Comparison of ENCODE assay signal across 19 cellular contexts in the genomic region with DNA sequence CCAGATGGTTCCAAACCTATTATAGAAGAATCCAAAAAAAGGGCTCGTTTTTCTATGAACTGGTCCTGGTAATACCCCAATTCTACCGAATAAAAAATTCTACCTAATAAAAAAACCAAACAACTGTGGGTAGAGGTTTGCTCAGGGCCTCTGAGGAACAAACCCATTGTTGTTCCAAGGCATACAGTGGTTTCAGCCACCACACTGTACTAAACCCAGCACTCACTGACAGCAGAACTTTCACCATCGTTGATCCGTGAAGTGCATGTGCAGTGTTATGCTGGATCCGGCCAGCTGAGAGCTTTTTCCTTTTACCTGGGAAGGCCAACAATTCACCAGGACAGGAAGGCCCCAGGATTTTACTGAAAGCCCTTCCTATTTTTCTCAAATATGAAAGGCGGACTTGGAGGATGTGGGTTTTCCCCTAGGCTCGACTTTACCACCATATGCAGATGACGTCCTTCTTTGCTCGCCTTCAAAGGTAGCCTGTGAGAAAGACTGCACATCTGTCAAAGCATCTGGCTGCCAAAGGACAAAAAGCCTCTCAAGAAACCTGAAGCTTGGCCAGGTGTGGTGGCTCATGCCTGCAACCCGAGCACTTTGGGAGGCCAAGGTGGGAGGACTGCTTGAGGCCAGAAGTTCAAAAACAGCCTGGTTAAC. TPM values are rescaled to one million over a fixed set of nuclear protein-coding genes. Genes with fewer than 3 reads are reported as not detected.
DNase-seq lines count a peak whose midpoint lies in the region; ATAC-seq and TF ChIP-seq lines count a peak whose summit lies in the region.
"Had no signal": no experiment of that assay in that cellular context is flagged by ENCODE, and none has a peak within 500 bp of the region (broad histone marks: within the 10 kb centered on the region; RNA-seq: fewer than 3 reads in every experiment).

No MANE protein-coding gene starts in this region.

- CTCF ChIA-PET in HEK293 (lab: Yijun Ruan, JAX) (interaction anchor here (0.5 to 0.6 kb wide), 2 partner anchors 10 to 282 kb away, joined by 3 read pairs; no protein-coding TSS in a partner anchor), OCI-LY7 (lab: Charles Lee; ENCODE audit: unreplicated experiment) (no interaction called here), Calu3 (lab: Charles Lee) (no interaction called here)

- H3K4me3 Mint-ChIP-seq in activated CD4-positive, alpha-beta T cell treated with anti-CD3 and anti-CD28 coated beads, Interleukin-2, amount 10 ng/mL, durations not matched to agents 24 days and 14 days = no peak overlapping the region
- no peak overlapping the region for H3K4me3 Mint-ChIP-seq in stimulated activated naive B cell treated with anti-CD40 and anti-IgM and Interleukin-4, amounts not matched to agents 10 μg/mL and 1 μg/mL and 100 μg/mL, for 72 hours
- no peak overlapping the region for H3K4me3 Mint-ChIP-seq in Calu3 (ENCODE audit: low read depth, unreplicated experiment)
- H3K4me3 Mint-ChIP-seq: CD4-positive, alpha-beta memory T cell had no signal

- H3K9me3 ChIP-seq in HEK293 (ENCODE audit: control insufficient read depth, insufficient read depth, low read depth, low read length) (no peaks in the 10 kb centered on the region), OCI-LY7 (ENCODE audit: low read length) (0 out of 2 replicates have a peak, but pooled peaks cover 8% of the 10 kb centered on the region), uterus (no peaks in the 10 kb centered on the region)
- H3K9me3 ChIP-seq: A549 had no signal

- H3K27ac ChIP-seq in HEK293 (ENCODE audit: extremely low read depth, low read depth, low read length) = no peak overlapping the region
- no peak overlapping the region for H3K27ac ChIP-seq in OCI-LY7 (ENCODE audit: low read depth, low read length, poor library complexity, severe bottlenecking)
- no peak overlapping the region for H3K27ac ChIP-seq in uterus
- H3K27ac ChIP-seq: 22Rv1, A549, C4-2B, KMS-11 had no signal

- H3K4me1 ChIP-seq in HEK293 (ENCODE audit: control insufficient read depth, insufficient read depth, low read length) (no peaks in the 10 kb centered on the region), OCI-LY7 (ENCODE audit: insufficient read depth, low read length, poor library complexity, severe bottlenecking) (no peaks in the 10 kb centered on the region), uterus (no peaks in the 10 kb centered on the region)
- H3K4me1 ChIP-seq: A549 had no signal

- H3K36me3 Mint-ChIP-seq in activated CD4-positive, alpha-beta T cell treated with anti-CD3 and anti-CD28 coated beads, Interleukin-2, amount 10 ng/mL, durations not matched to agents 24 days and 14 days (ENCODE audit: low read depth) = no peaks in the 10 kb centered on the region
- H3K36me3 Mint-ChIP-seq in stimulated activated naive B cell treated with anti-CD40 and anti-IgM and Interleukin-4, amounts not matched to agents 10 μg/mL and 1 μg/mL and 100 μg/mL, for 72 hours = no peaks in the 10 kb centered on the region
- H3K36me3 Mint-ChIP-seq in Calu3 (ENCODE audit: insufficient read depth, unreplicated experiment) = no peaks in the 10 kb centered on the region
- H3K36me3 Mint-ChIP-seq: CD4-positive, alpha-beta memory T cell had no signal

- H3K4me2 ChIP-seq in OCI-LY7 (ENCODE audit: low read length) = no peak overlapping the region
- H3K4me2 ChIP-seq: A549, KMS-11 had no signal

- no peaks in the 10 kb centered on the region for H3K9me2 ChIP-seq in OCI-LY7 (ENCODE audit: insufficient read depth, low read length)

- peak; percentile 42 for DNase-seq in activated CD4-positive, alpha-beta T cell treated with anti-CD3 and anti-CD28 coated beads, Interleukin-2, amount 10 ng/mL, durations not matched to agents 24 days and 14 days
- no peak for DNase-seq in activated CD4-positive, alpha-beta T cell treated with anti-CD3 and anti-CD28 coated beads, Interleukin-2, amount 50 U/mL, for 48 hours
- DNase-seq in OCI-LY7 (ENCODE audit: low spot score) (peak; percentile 11), UCSD-AML1 (lab: John Stamatoyannopoulos, UW; ENCODE audit: unreplicated experiment) (no peak), Calu3 (no peak), uterus (no peak)
- DNase-seq in stimulated activated naive B cell treated with anti-CD40 and anti-IgM and Interleukin-4, amounts not matched to agents 10 μg/mL and 1 μg/mL and 100 μg/mL, for 72 hours = no peak
- DNase-seq: AML-193; CD4-positive, alpha-beta memory T cell; DND-41; EL; GOT3; H7 had no signal

- peak; percentile 33 to 46 for ATAC-seq in stimulated activated naive B cell treated with anti-CD40 and anti-IgM and Interleukin-4, amounts not matched to agents 10 μg/mL and 1 μg/mL and 100 μg/mL, for 72 hours (replicated peaks)
- ATAC-seq: A549, HCT116 had no signal

- H3K4me1 Mint-ChIP-seq in activated CD4-positive, alpha-beta T cell treated with anti-CD3 and anti-CD28 coated beads, Interleukin-2, amount 10 ng/mL, durations not matched to agents 24 days and 14 days = no peaks in the 10 kb centered on the region
- H3K4me1 Mint-ChIP-seq in stimulated activated naive B cell treated with anti-CD40 and anti-IgM and Interleukin-4, amounts not matched to agents 10 μg/mL and 1 μg/mL and 100 μg/mL, for 72 hours = no peaks in the 10 kb centered on the region
- no peaks in the 10 kb centered on the region for H3K4me1 Mint-ChIP-seq in Calu3 (ENCODE audit: low read depth, unreplicated experiment)

- H2AFZ ChIP-seq in OCI-LY7 (ENCODE audit: low read length) = no peak overlapping the region

- no peak overlapping the region for H3K27ac Mint-ChIP-seq in activated CD4-positive, alpha-beta T cell treated with anti-CD3 and anti-CD28 coated beads, Interleukin-2, amount 10 ng/mL, durations not matched to agents 24 days and 14 days
- H3K27ac Mint-ChIP-seq in stimulated activated naive B cell treated with anti-CD40 and anti-IgM and Interleukin-4, amounts not matched to agents 10 μg/mL and 1 μg/mL and 100 μg/mL, for 72 hours = no peak overlapping the region
- no peak overlapping the region for H3K27ac Mint-ChIP-seq in Calu3 (ENCODE audit: unreplicated experiment)
- H3K27ac Mint-ChIP-seq: CD4-positive, alpha-beta memory T cell had no signal

- no peaks in the 10 kb centered on the region for H3K27me3 ChIP-seq in uterus

- H4K20me1 ChIP-seq in OCI-LY7 (ENCODE audit: insufficient read depth, low read length) = no peaks in the 10 kb centered on the region

- no peaks in the 10 kb centered on the region for H3K36me3 ChIP-seq in HEK293 (ENCODE audit: control insufficient read depth in 2 of 2, insufficient read depth in 1 of 2, low read length in 2 of 2)
- no peaks in the 10 kb centered on the region for H3K36me3 ChIP-seq in OCI-LY7 (ENCODE audit: insufficient read depth, low read length)
- no peaks in the 10 kb centered on the region for H3K36me3 ChIP-seq in uterus

- H3K79me2 ChIP-seq in OCI-LY7 (ENCODE audit: insufficient read depth, low read depth, low read length) = no peaks in the 10 kb centered on the region

- peaks cover 17% of the 10 kb centered on the region for H3K27me3 Mint-ChIP-seq in activated CD4-positive, alpha-beta T cell treated with anti-CD3 and anti-CD28 coated beads, Interleukin-2, amount 10 ng/mL, durations not matched to agents 24 days and 14 days
- H3K27me3 Mint-ChIP-seq in stimulated activated naive B cell treated with anti-CD40 and anti-IgM and Interleukin-4, amounts not matched to agents 10 μg/mL and 1 μg/mL and 100 μg/mL, for 72 hours = peaks cover 18 to 48% of the 10 kb centered on the region in 2 donors
- H3K27me3 Mint-ChIP-seq in Calu3 (ENCODE audit: unreplicated experiment) = peaks cover 63% of the 10 kb centered on the region

- H3K4me3 ChIP-seq in HEK293 (ENCODE audit: low read depth, low read length) (no peak overlapping the region), OCI-LY7 (ENCODE audit: low read depth, low read length, poor library complexity, severe bottlenecking) (no peak overlapping the region), uterus (no peak overlapping the region)
- H3K4me3 ChIP-seq: A549 had no signal

- POLR2A ChIA-PET in HEK293 (lab: Yijun Ruan, JAX) = no interaction called here
- POLR2A ChIA-PET in OCI-LY7 (lab: Charles Lee) = no interaction called here

- TF ChIP-seq POLR2A in uterus (IDR thresholded peaks at IDR 0.05) = no peak

- intact Hi-C loops in activated CD4-positive, alpha-beta T cell treated with anti-CD3 and anti-CD28 coated beads, Interleukin-2, amount 10 ng/mL, durations not matched to agents 24 days and 14 days (cut with micrococcal nuclease) = no loop called here
- intact Hi-C loops in OCI-LY7 (cut with micrococcal nuclease; ENCODE audit: unreplicated experiment) (no loop called here), Calu3 (cut with micrococcal nuclease; ENCODE audit: unreplicated experiment) (no loop called here), uterus (cut with DNase I; ENCODE audit: low total_unique reads) (no loop called here)

- no TSS peak for BruUV-seq in OCI-LY7 (replicated peaks; lab: Mats Ljungman, UMichigan)
- BruUV-seq in Calu3 (replicated peaks; lab: Mats Ljungman, UMichigan) = no TSS peak

- no peaks in the 10 kb centered on the region for H3K9me3 Mint-ChIP-seq in activated CD4-positive, alpha-beta T cell treated with anti-CD3 and anti-CD28 coated beads, Interleukin-2, amount 10 ng/mL, durations not matched to agents 24 days and 14 days
- no peaks in the 10 kb centered on the region for H3K9me3 Mint-ChIP-seq in stimulated activated naive B cell treated with anti-CD40 and anti-IgM and Interleukin-4, amounts not matched to agents 10 μg/mL and 1 μg/mL and 100 μg/mL, for 72 hours
- H3K9me3 Mint-ChIP-seq in Calu3 (ENCODE audit: low read depth, unreplicated experiment) = no peaks in the 10 kb centered on the region

- TF ChIP-seq CTCF in HEK293 (tag by site-specific recombination; IDR thresholded peaks at IDR 0.05) = no peak
- no peak for TF ChIP-seq CTCF in OCI-LY7 (conservative IDR thresholded peaks at IDR 0.05; ENCODE audit: low read length)
- no peak for TF ChIP-seq CTCF in Calu3 (IDR thresholded peaks at IDR 0.05; ENCODE audit: unreplicated experiment)
- no peak for TF ChIP-seq CTCF in uterus (IDR thresholded peaks at IDR 0.05)

TF ChIP-seq in HEK293, 187 proteins besides CTCF, POLR2A, EP300 and RAD21:
- TF ChIP-seq TRIM28 (IDR thresholded peaks at IDR 0.05; ENCODE audit: borderline replicate concordance, low read length) = no peak
- peak; percentile 59 for TF ChIP-seq ZNF157 (tag by site-specific recombination; IDR thresholded peaks at IDR 0.05)
- TF ChIP-seq ZNF76 (tag by site-specific recombination; IDR thresholded peaks at IDR 0.05; ENCODE audit: borderline replicate concordance, low read depth) = no peak
TF ChIP-seq in HEK293: peak in this region for 1.

RNA-seq across cellular contexts. Expression of a gene that starts 7.2 kb away (rescaled TPM):
- 0.43 and 0.54 TPM in 2 replicates for total RNA-seq in activated CD4-positive, alpha-beta T cell treated with anti-CD3 and anti-CD28 coated beads, Interleukin-2, amount 10 ng/mL, durations not matched to agents 24 days and 14 days
- 0.13 TPM in 1 of 2 replicates, not detected in the other for total RNA-seq in OCI-LY7 (2014; rRNA removed; shearing (Covaris generic))
- total RNA-seq in OCI-LY7 (2022) (0.39 and 0.49 TPM in 2 replicates), Calu3 (2022) (0.15 and 0.28 TPM in 2 replicates), uterus (1 to 10 TPM in 1 of 4 donors, under 1 TPM in 2, not detected in 1; 0.14 to 1.0 (median 0.15) TPM)

Comparison
In these comparisons a context has a peak if more than half of its experiments do, and no peak if none do; other contexts are left out.
1. DNase-seq: peak in activated CD4-positive, alpha-beta T cell treated with anti-CD3 and anti-CD28 coated beads, Interleukin-2, amount 10 ng/mL, durations not matched to agents 24 days and 14 days (single experiment) and OCI-LY7 (single experiment); none in activated CD4-positive, alpha-beta T cell treated with anti-CD3 and anti-CD28 coated beads, Interleukin-2, amount 50 U/mL, for 48 hours (0 of 2), stimulated activated naive B cell treated with anti-CD40 and anti-IgM and Interleukin-4, amounts not matched to agents 10 μg/mL and 1 μg/mL and 100 μg/mL, for 72 hours (single experiment), UCSD-AML1 (single experiment), Calu3 (single experiment) and uterus (0 of 2).